ENCODE assay signal across 23 cellular contexts in genomic region chr5:170442921-170443320, GRCh38. TPM values are rescaled to one million over a fixed set of nuclear protein-coding genes. Genes with fewer than 3 reads are reported as not detected.
DNase-seq lines count a peak whose midpoint lies in the region; ATAC-seq and TF ChIP-seq lines count a peak whose summit lies in the region.
"Had no signal": no experiment of that assay in that cellular context is flagged by ENCODE, and none has a peak within 500 bp of the region (broad histone marks: within the 10 kb centered on the region; RNA-seq: fewer than 3 reads in every experiment).

No MANE protein-coding gene starts in this region.

- no peak for TF ChIP-seq POLR2A in esophagus muscularis mucosa (IDR thresholded peaks at IDR 0.05; ENCODE audit: low read depth)

- H3K27ac ChIP-seq in esophagus muscularis mucosa (replicated peaks in 1 of 4): no peak overlapping the region
- H3K27ac ChIP-seq: 22Rv1; A549; BLaER1 treated with 17β-estradiol and CSF1 and Interleukin-3, amounts not matched to agents 10 nM and 100 nM; GM23248 had no signal

- no peaks in the 10 kb centered on the region for H3K36me3 ChIP-seq in esophagus muscularis mucosa
- H3K36me3 ChIP-seq: BE2C; BLaER1 treated with 17β-estradiol and CSF1 and Interleukin-3, amounts not matched to agents 10 nM and 100 nM had no signal

- no peak overlapping the region for H3K27ac Mint-ChIP-seq in activated CD8-positive, alpha-beta memory T cell treated with anti-CD3 and anti-CD28 coated beads, Interleukin-2, amount 10 ng/mL, durations not matched to agents 7 days and 5 days
- H3K27ac Mint-ChIP-seq: CD14-positive monocyte; CD4-positive, alpha-beta T cell; CD8-positive, alpha-beta memory T cell had no signal

- no peak overlapping the region for H3K4me3 ChIP-seq in esophagus muscularis mucosa
- H3K4me3 ChIP-seq: A549; BLaER1 treated with 17β-estradiol and CSF1 and Interleukin-3, amounts not matched to agents 10 nM and 100 nM; GM12878; GM23248 had no signal

- intact Hi-C loops in esophagus muscularis mucosa (cut with DNase I) (no loop called here), posterior vena cava (cut with DNase I) (no loop called here)

- no peak for ATAC-seq in activated CD8-positive, alpha-beta memory T cell treated with anti-CD3 and anti-CD28 coated beads, Interleukin-2, amount 10 ng/mL, durations not matched to agents 7 days and 5 days
- no peak for ATAC-seq in HG02884 (IDR thresholded peaks at IDR 0.05; ENCODE audit: unreplicated experiment)
- ATAC-seq: A549, GM12878 had no signal

- no peak for TF ChIP-seq CTCF in esophagus muscularis mucosa (IDR thresholded peaks at IDR 0.05)

- 80% methylated on average over 5 of the region's 5 CpGs for WGBS in esophagus muscularis mucosa

- TF ChIP-seq EP300 in esophagus muscularis mucosa (IDR thresholded peaks at IDR 0.05): no peak

- no peaks in the 10 kb centered on the region for H3K27me3 ChIP-seq in esophagus muscularis mucosa
- H3K27me3 ChIP-seq: BE2C; BLaER1 treated with 17β-estradiol and CSF1 and Interleukin-3, amounts not matched to agents 10 nM and 100 nM had no signal

- H3K9me3 Mint-ChIP-seq in activated CD8-positive, alpha-beta memory T cell treated with anti-CD3 and anti-CD28 coated beads, Interleukin-2, amount 10 ng/mL, durations not matched to agents 7 days and 5 days (ENCODE audit: low read depth): no peaks in the 10 kb centered on the region
- H3K9me3 Mint-ChIP-seq: CD8-positive, alpha-beta memory T cell had no signal

- CTCF ChIA-PET in activated CD8-positive, alpha-beta memory T cell treated with anti-CD3 and anti-CD28 coated beads, Interleukin-2, amount 10 ng/mL, durations not matched to agents 7 days and 5 days (lab: Charles Lee): interaction anchor here (1.0 kb wide), 1 partner anchor 155 kb away, joined by 3 read pairs; no protein-coding TSS in a partner anchor

- H3K4me1 ChIP-seq in esophagus muscularis mucosa: no peaks in the 10 kb centered on the region
- H3K4me1 ChIP-seq: A549, BE2C had no signal

- H3K4me1 Mint-ChIP-seq in activated CD8-positive, alpha-beta memory T cell treated with anti-CD3 and anti-CD28 coated beads, Interleukin-2, amount 10 ng/mL, durations not matched to agents 7 days and 5 days: no peaks in the 10 kb centered on the region

- no peaks in the 10 kb centered on the region for H3K36me3 Mint-ChIP-seq in activated CD8-positive, alpha-beta memory T cell treated with anti-CD3 and anti-CD28 coated beads, Interleukin-2, amount 10 ng/mL, durations not matched to agents 7 days and 5 days
- H3K36me3 Mint-ChIP-seq: CD14-positive monocyte had no signal

- peaks cover 0 to 10% (median 4%) of the 10 kb centered on the region in 4 donors for H3K9me3 ChIP-seq in esophagus muscularis mucosa
- H3K9me3 ChIP-seq: BE2C had no signal

- H3K4me3 Mint-ChIP-seq in activated CD8-positive, alpha-beta memory T cell treated with anti-CD3 and anti-CD28 coated beads, Interleukin-2, amount 10 ng/mL, durations not matched to agents 7 days and 5 days: no peak overlapping the region
- H3K4me3 Mint-ChIP-seq: CD14-positive monocyte; CD4-positive, alpha-beta T cell; CD8-positive, alpha-beta memory T cell had no signal

- DNase-seq in activated CD8-positive, alpha-beta memory T cell treated with anti-CD3 and anti-CD28 coated beads, Interleukin-2, amount 10 ng/mL, durations not matched to agents 7 days and 5 days: peak; percentile 32
- no peak for DNase-seq in activated CD8-positive, alpha-beta memory T cell treated with anti-CD3 and anti-CD28 coated beads for 24 hours
- DNase-seq in esophagus muscularis mucosa (ENCODE audit: extremely low spot score) (peak; percentile 81), posterior vena cava (ENCODE audit: low spot score) (peak; percentile 38), NCI-H774 (lab: John Stamatoyannopoulos, UW) (no peak)
- DNase-seq: ACHN; AML-193; BE2C; CD4-positive, alpha-beta T cell; CD8-positive, alpha-beta memory T cell; DMS 273 treated with DMSO at 0.1 percent for 48 hours; DMS79; EL; GDM1; GM23248; H7; HCEC 1CT had no signal

- H3K27me3 Mint-ChIP-seq in activated CD8-positive, alpha-beta memory T cell treated with anti-CD3 and anti-CD28 coated beads, Interleukin-2, amount 10 ng/mL, durations not matched to agents 7 days and 5 days: peaks cover 2% of the 10 kb centered on the region
- H3K27me3 Mint-ChIP-seq: CD4-positive, alpha-beta T cell had no signal

RNA-seq across cellular contexts. Expression of gene KCNMB1, which starts 53.8 kb away (rescaled TPM):
- total RNA-seq in activated CD8-positive, alpha-beta memory T cell treated with anti-CD3 and anti-CD28 coated beads, Interleukin-2, amount 10 ng/mL, durations not matched to agents 7 days and 5 days: not detected
- 10 to 100 TPM; 45.6 to 83.0 (median 78.8) TPM for total RNA-seq in esophagus muscularis mucosa
- 10 to 100 TPM; 48.6 to 61.6 TPM for total RNA-seq in posterior vena cava
- total RNA-seq: CD8-positive, alpha-beta memory T cell; GM23248 had no signal

Comparison
In these comparisons a context has a peak if more than half of its experiments do, and no peak if none do; other contexts are left out.
1. DNase-seq: peak in activated CD8-positive, alpha-beta memory T cell treated with anti-CD3 and anti-CD28 coated beads, Interleukin-2, amount 10 ng/mL, durations not matched to agents 7 days and 5 days (single experiment), esophagus muscularis mucosa (single experiment) and posterior vena cava (single experiment); none in activated CD8-positive, alpha-beta memory T cell treated with anti-CD3 and anti-CD28 coated beads for 24 hours (single experiment) and NCI-H774 (single experiment).
2. RNA of gene KCNMB1, which starts 53.8 kb away (total RNA-seq): 45.6 to 83.0 TPM in esophagus muscularis mucosa and 48.6 to 61.6 TPM in posterior vena cava; not detected in activated CD8-positive, alpha-beta memory T cell treated with anti-CD3 and anti-CD28 coated beads, Interleukin-2, amount 10 ng/mL, durations not matched to agents 7 days and 5 days; every median in the first group is over 10 times any median in the second.